ENCODE assay signal across 8 cellular contexts in the genomic region with DNA sequence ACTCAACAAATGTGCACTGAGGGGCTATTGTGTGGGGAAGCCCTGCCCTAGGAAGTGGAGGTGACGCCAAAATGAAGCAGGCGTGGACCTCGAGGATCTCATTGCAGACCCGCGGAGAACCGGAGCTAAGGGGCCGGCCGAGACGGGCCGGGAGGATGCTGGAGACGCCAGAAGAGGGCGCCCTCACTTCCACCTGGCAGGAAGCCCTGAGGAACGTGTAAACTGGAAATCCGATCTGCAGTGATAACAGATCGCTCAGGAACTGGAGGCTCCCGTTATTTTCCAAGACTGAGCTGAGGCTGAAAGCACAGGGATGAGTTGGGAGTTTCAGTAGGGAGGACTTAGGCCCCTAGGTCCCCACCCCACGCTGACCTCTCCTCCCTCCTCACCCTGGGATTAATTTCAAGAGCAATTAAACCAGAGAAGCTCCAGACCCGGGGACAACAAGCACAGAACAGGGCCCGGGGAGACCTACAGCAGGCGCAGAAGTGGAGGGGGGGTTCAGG. TPM values are rescaled to one million over a fixed set of nuclear protein-coding genes. Genes with fewer than 3 reads are reported as not detected.
DNase-seq lines count a peak whose midpoint lies in the region; ATAC-seq and TF ChIP-seq lines count a peak whose summit lies in the region.

No MANE protein-coding gene starts in this region.

- peak overlapping the region; percentile 32 for H3K4me3 ChIP-seq in Jurkat, Clone E6-1 (ENCODE audit: low read length)

- ATAC-seq in HG02852 (IDR thresholded peaks at IDR 0.05; ENCODE audit: unreplicated experiment) = no peak

- DNase-seq in DMS153 (lab: John Stamatoyannopoulos, UW) (peak; percentile 65), SHP77 (lab: John Stamatoyannopoulos, UW) (peak; percentile 39 to 66), activated gamma-delta T cell (lab: John Stamatoyannopoulos, UW) (peak; percentile 32), glomerular endothelial cell (ENCODE audit: extremely low read depth, low read depth, low spot score) (peak; percentile 23), osteocyte (ENCODE audit: extremely low spot score, unreplicated experiment) (no peak), superior temporal gyrus (ENCODE audit: extremely low spot score) (peak; percentile 65)
- DNase-seq in Jurkat, Clone E6-1 (ENCODE audit: low read depth, low spot score) = no peak

- no peak overlapping the region for H3K4me3 Mint-ChIP-seq in osteocyte (ENCODE audit: unreplicated experiment)

- peak; percentile 72 for TF ChIP-seq CTCF in osteocyte (IDR thresholded peaks at IDR 0.05)

- no peak overlapping the region for H3K27ac Mint-ChIP-seq in osteocyte (ENCODE audit: unreplicated experiment)

- H3K9me3 Mint-ChIP-seq in osteocyte (ENCODE audit: unreplicated experiment) = no peaks in the 10 kb centered on the region

- H3K36me3 Mint-ChIP-seq in osteocyte (ENCODE audit: unreplicated experiment) = no peaks in the 10 kb centered on the region

- H3K27me3 Mint-ChIP-seq in osteocyte (ENCODE audit: unreplicated experiment) = no peaks in the 10 kb centered on the region

- peaks cover 6% of the 10 kb centered on the region for H3K4me1 Mint-ChIP-seq in osteocyte (ENCODE audit: unreplicated experiment)

RNA-seq across cellular contexts. Expression of a gene that starts 7.6 kb away (rescaled TPM):
- 0.59 TPM for polyA plus RNA-seq in Jurkat, Clone E6-1 (2012; ENCODE audit: insufficient read depth, insufficient read length)
- total RNA-seq in glomerular endothelial cell (59.2 and 244 TPM in 2 replicates), osteocyte (143 and 159 TPM in 2 replicates)

Comparison
In these comparisons a context has a peak if more than half of its experiments do, and no peak if none do; other contexts are left out.
1. DNase-seq: peak in DMS153 (single experiment), SHP77 (2 of 2), activated gamma-delta T cell (single experiment), glomerular endothelial cell (single experiment) and superior temporal gyrus (single experiment); none in Jurkat, Clone E6-1 (single experiment) and osteocyte (single experiment).